In the genomic region with DNA sequence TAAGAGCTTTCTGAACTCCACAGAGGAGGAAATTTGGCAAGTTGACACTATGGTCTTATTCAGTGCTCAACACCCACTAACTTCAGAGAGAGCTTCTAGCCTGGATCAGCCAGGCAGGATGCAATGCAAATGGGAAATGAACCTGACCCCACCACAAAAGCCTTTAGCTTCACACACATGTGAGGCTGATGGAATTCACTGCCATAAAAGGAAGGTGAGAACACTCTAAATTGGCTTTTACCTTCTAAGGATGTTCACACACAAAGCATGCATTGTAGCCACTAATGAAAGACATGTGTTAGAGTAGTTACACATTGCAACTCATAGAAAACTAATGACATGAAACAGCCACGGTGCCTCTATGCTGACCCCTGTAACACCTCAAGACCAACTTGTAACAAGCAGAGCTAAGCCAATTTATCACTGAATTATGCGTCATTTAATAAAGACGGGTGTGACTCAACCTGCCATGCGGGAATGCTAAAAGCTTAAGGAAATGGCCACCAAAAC, we compare ENCODE assay signal across 26 cellular contexts.
DNase-seq lines count a peak whose midpoint lies in the region; ATAC-seq and TF ChIP-seq lines count a peak whose summit lies in the region.
"Had no signal": no experiment of that assay in that cellular context is flagged by ENCODE, and none has a peak within 500 bp of the region (broad histone marks: within the 10 kb centered on the region; RNA-seq: fewer than 3 reads in every experiment).

No MANE protein-coding gene starts in this region.

- H3K4me3 ChIP-seq in fibroblast of the aortic adventitia (ENCODE audit: low read depth, low read length), result no peak overlapping the region
- H3K4me3 ChIP-seq: esophagus squamous epithelium, mucosa of descending colon, right atrium auricular region had no signal

- DNase-seq in NCI-H2227 treated with DMSO at 0.1 percent for 48 hours (lab: John Stamatoyannopoulos, UW), result peak; percentile 38
- DNase-seq in NCI-H2227 (lab: John Stamatoyannopoulos, UW; ENCODE audit: unreplicated experiment), result no peak
- DNase-seq in fibroblast of the aortic adventitia (ENCODE audit: low read depth), result peak; percentile 4
- DNase-seq in NCI-H1417 treated with DMSO at 0.1 percent for 48 hours (lab: John Stamatoyannopoulos, UW), result no peak
- DNase-seq in activated naive CD4-positive, alpha-beta T cell treated with anti-CD3 and anti-CD28 coated beads for 36 hours, result no peak
- DNase-seq in NOMO-1 (lab: John Stamatoyannopoulos, UW; ENCODE audit: unreplicated experiment in 2 of 2), result no peak
- DNase-seq in cortex of kidney (lab: John Stamatoyannopoulos, UW), result no peak
- DNase-seq: 8988T; activated CD4-positive, alpha-beta T cell treated with anti-CD3 and anti-CD28 coated beads, Interleukin-2, amount 50 U/mL, for 1 hour; activated naive CD4-positive, alpha-beta T cell treated with anti-CD3 and anti-CD28 coated beads, Interleukin-2, amount 50 U/mL, for 16 hours; CD4-positive, CD25-positive, alpha-beta regulatory T cell; DMS79; esophagus squamous epithelium; hypothalamus; MM.1S; mucosa of descending colon; NCI-H2029; NCI-H526 treated with DMSO at 0.1 percent for 48 hours; stimulated activated CD4-positive, alpha-beta T cell treated with anti-CD3 and anti-CD28 coated beads, Interleukin-15, amount 100 ng/mL, for 24 hours; stimulated activated naive CD4-positive, alpha-beta T cell treated with Interleukin-2 at 50 U/mL for 16 hours; trophoblast cell had no signal

- TF ChIP-seq CTCF in fibroblast of the aortic adventitia (IDR thresholded peaks at IDR 0.05; ENCODE audit: insufficient read depth, low read length), result no peak

- intact Hi-C loops in activated naive CD4-positive, alpha-beta T cell treated with anti-CD3 and anti-CD28 coated beads for 36 hours (cut with micrococcal nuclease), result no loop called here

- H3K27me3 Mint-ChIP-seq in activated naive CD4-positive, alpha-beta T cell treated with anti-CD3 and anti-CD28 coated beads for 36 hours (ENCODE audit: low read depth), result peaks cover 17% of the 10 kb centered on the region
- H3K27me3 Mint-ChIP-seq: brain; CD4-positive, CD25-positive, alpha-beta regulatory T cell had no signal

- H3K4me1 Mint-ChIP-seq in activated naive CD4-positive, alpha-beta T cell treated with anti-CD3 and anti-CD28 coated beads for 36 hours (ENCODE audit: low read depth), result peaks cover 2% of the 10 kb centered on the region
- H3K4me1 Mint-ChIP-seq: CD4-positive, CD25-positive, alpha-beta regulatory T cell had no signal

- no peak overlapping the region for H3K4me3 Mint-ChIP-seq in activated naive CD4-positive, alpha-beta T cell treated with anti-CD3 and anti-CD28 coated beads for 36 hours
- H3K4me3 Mint-ChIP-seq: brain; CD4-positive, CD25-positive, alpha-beta regulatory T cell had no signal

- no peak overlapping the region for H3K27ac Mint-ChIP-seq in activated naive CD4-positive, alpha-beta T cell treated with anti-CD3 and anti-CD28 coated beads for 36 hours
- H3K27ac Mint-ChIP-seq: brain; CD4-positive, CD25-positive, alpha-beta regulatory T cell had no signal

- no peaks in the 10 kb centered on the region for H3K9me3 Mint-ChIP-seq in activated naive CD4-positive, alpha-beta T cell treated with anti-CD3 and anti-CD28 coated beads for 36 hours

- CTCF ChIA-PET in activated naive CD4-positive, alpha-beta T cell treated with anti-CD3 and anti-CD28 coated beads for 36 hours (lab: Charles Lee), result interaction anchor here (0.7 kb wide), 1 partner anchor 254 kb away, joined by 3 read pairs; no protein-coding TSS in a partner anchor

- H3K36me3 Mint-ChIP-seq in activated naive CD4-positive, alpha-beta T cell treated with anti-CD3 and anti-CD28 coated beads for 36 hours (ENCODE audit: low read depth), result no peaks in the 10 kb centered on the region
- H3K36me3 Mint-ChIP-seq: brain; CD4-positive, CD25-positive, alpha-beta regulatory T cell had no signal

- peak; percentile 71 for ATAC-seq in SK-N-SH treated with all-trans-retinoic acid at 6 μM for 48 hours
- ATAC-seq: left lobe of liver, mucosa of descending colon, Panc1 had no signal

TF ChIP-seq in SK-N-SH treated with all-trans-retinoic acid at 6 μM for 48 hours, 23 proteins besides CTCF, POLR2A, EP300 and RAD21:
- TF ChIP-seq ZC3H10 (CRISPR knock-in tag; IDR thresholded peaks at IDR 0.05) (peak; percentile 77; the same call in 1 of the 2 replicates), ARNTL (CRISPR knock-in tag; IDR thresholded peaks at IDR 0.05; ENCODE audit: borderline replicate concordance, low read depth) (no peak), TOX (CRISPR knock-in tag; IDR thresholded peaks at IDR 0.05; ENCODE audit: borderline replicate concordance) (peak; percentile 61; the same call in 1 of the 2 replicates)
TF ChIP-seq in SK-N-SH treated with all-trans-retinoic acid at 6 μM for 48 hours: peak in this region for 2.

Comparison
In these comparisons a context has a peak if more than half of its experiments do, and no peak if none do; other contexts are left out.
1. DNase-seq: peak in NCI-H2227 treated with DMSO at 0.1 percent for 48 hours (single experiment) and fibroblast of the aortic adventitia (single experiment); none in NCI-H2227 (single experiment), NCI-H1417 treated with DMSO at 0.1 percent for 48 hours (single experiment), activated naive CD4-positive, alpha-beta T cell treated with anti-CD3 and anti-CD28 coated beads for 36 hours (single experiment), NOMO-1 (0 of 2) and cortex of kidney (single experiment).